ENCODE assay signal across 9 cellular contexts in genomic region chr11:111230122-111230465, GRCh38. TPM values are rescaled to one million over a fixed set of nuclear protein-coding genes. Genes with fewer than 3 reads are reported as not detected.
DNase-seq lines count a peak whose midpoint lies in the region; ATAC-seq and TF ChIP-seq lines count a peak whose summit lies in the region.
"Had no signal": no experiment of that assay in that cellular context is flagged by ENCODE, and none has a peak within 500 bp of the region (broad histone marks: within the 10 kb centered on the region; RNA-seq: fewer than 3 reads in every experiment).

No MANE protein-coding gene starts in this region.

- no peaks in the 10 kb centered on the region for H3K27me3 ChIP-seq in fibroblast of lung (ENCODE audit: control insufficient read depth, insufficient read depth, low read length)
- H3K27me3 ChIP-seq in tibial nerve, result no peaks in the 10 kb centered on the region

- H3K4me1 Mint-ChIP-seq in activated T-cell treated with anti-CD3 and anti-CD28 coated beads, Interleukin-2, amount 50 U/mL, for 4 hours (ENCODE audit: low read depth), result peaks cover 9% of the 10 kb centered on the region
- H3K4me1 Mint-ChIP-seq in CD14-positive monocyte, result peaks cover 20% of the 10 kb centered on the region

- H3K27ac Mint-ChIP-seq in CD14-positive monocyte, result no peak overlapping the region

- H3K27ac ChIP-seq in fibroblast of lung (ENCODE audit: insufficient read depth, low read length) (no peak overlapping the region), tibial nerve (peak overlapping the region in 1 of 4 donors; percentile 78)

- TF ChIP-seq POLR2A in tibial nerve (IDR thresholded peaks at IDR 0.05), result no peak

- peak overlapping the region; percentile 29 for H2AFZ ChIP-seq in fibroblast of lung (ENCODE audit: low read length)

- TF ChIP-seq CTCF in fibroblast of lung (conservative IDR thresholded peaks at IDR 0.05 in 1 of 2, IDR thresholded peaks at IDR 0.05 in 1 of 2; ENCODE audit: low read depth in 1 of 2, low read length in 2 of 2), result no peak
- TF ChIP-seq CTCF in tibial nerve (IDR thresholded peaks at IDR 0.05), result no peak
- TF ChIP-seq CTCF in CD14-positive monocyte (IDR thresholded peaks at IDR 0.05), result no peak

- H3K4me3 ChIP-seq in fibroblast of lung (replicated peaks in 1 of 4; ENCODE audit: control extremely low read depth in 1 of 4, insufficient read depth in 1 of 4, low read depth in 3 of 4, low read length in 4 of 4), result no peak overlapping the region
- H3K4me3 ChIP-seq in tibial nerve, result peak overlapping the region in 3 of 4 donors; percentile 32 to 58 (median 49)

- H3K36me3 ChIP-seq in fibroblast of lung (ENCODE audit: control insufficient read depth, insufficient read depth, low read length) (no peaks in the 10 kb centered on the region), tibial nerve (no peaks in the 10 kb centered on the region)

- peak; percentile 25 to 51 for ATAC-seq in activated T-cell treated with anti-CD3 and anti-CD28 coated beads, Interleukin-2, amount 50 U/mL, for 4 hours
- ATAC-seq in HG03469 (IDR thresholded peaks at IDR 0.05; ENCODE audit: unreplicated experiment), result peak; percentile 17

- peaks cover 22% of the 10 kb centered on the region for H3K27me3 Mint-ChIP-seq in activated T-cell treated with anti-CD3 and anti-CD28 coated beads, Interleukin-2, amount 50 U/mL, for 4 hours (ENCODE audit: low read depth)
- peaks cover 5 to 7% (median 7%) of the 10 kb centered on the region in 3 donors for H3K27me3 Mint-ChIP-seq in CD14-positive monocyte (ENCODE audit: low read depth in 3 of 3)

- no peak overlapping the region for H3K4me2 ChIP-seq in fibroblast of lung (ENCODE audit: extremely low read depth, insufficient read depth, low read length)

- WGBS in tibial nerve, 2 donors, result 51 to 53% methylated on average over 6 of the region's 6 CpGs

- no peak for TF ChIP-seq EP300 in tibial nerve (IDR thresholded peaks at IDR 0.05)

- no peaks in the 10 kb centered on the region for H4K20me1 ChIP-seq in fibroblast of lung (ENCODE audit: control insufficient read depth, extremely low read depth, insufficient read depth, low read length)

- no peaks in the 10 kb centered on the region for H3K79me2 ChIP-seq in fibroblast of lung (ENCODE audit: control insufficient read depth, insufficient read depth, low read length)

- H3K9me3 ChIP-seq in fibroblast of lung (ENCODE audit: control insufficient read depth, insufficient read depth, low read depth, low read length), result no peaks in the 10 kb centered on the region
- H3K9me3 ChIP-seq in tibial nerve, result peaks cover 0 to 3% (median 0%) of the 10 kb centered on the region in 4 donors

- no peak overlapping the region for H3K9ac ChIP-seq in fibroblast of lung (ENCODE audit: insufficient read depth, low read length)

- H3K4me3 Mint-ChIP-seq in activated T-cell treated with anti-CD3 and anti-CD28 coated beads, Interleukin-2, amount 50 U/mL, for 4 hours, result peak overlapping the region; percentile 64
- peak overlapping the region in 1 of 2 donors; percentile 72 for H3K4me3 Mint-ChIP-seq in CD14-positive monocyte

- no peaks in the 10 kb centered on the region for H3K36me3 Mint-ChIP-seq in activated T-cell treated with anti-CD3 and anti-CD28 coated beads, Interleukin-2, amount 50 U/mL, for 4 hours (ENCODE audit: insufficient read depth)
- no peaks in the 10 kb centered on the region for H3K36me3 Mint-ChIP-seq in CD14-positive monocyte

- no peaks in the 10 kb centered on the region for H3K9me3 Mint-ChIP-seq in activated T-cell treated with anti-CD3 and anti-CD28 coated beads, Interleukin-2, amount 50 U/mL, for 4 hours
- H3K9me3 Mint-ChIP-seq in CD14-positive monocyte, result peaks cover 0 to 3% (median under 1%) of the 10 kb centered on the region in 7 donors

- H3K4me1 ChIP-seq in fibroblast of lung (ENCODE audit: control insufficient read depth, extremely low read depth, insufficient read depth, low read length), result no peaks in the 10 kb centered on the region
- peaks cover 0 to 6% (median 0%) of the 10 kb centered on the region in 4 donors for H3K4me1 ChIP-seq in tibial nerve

- intact Hi-C loops in CD14-positive monocyte (cut with micrococcal nuclease), result loop anchor here (10.0 kb wide), 3 partner anchors 515 to 1025 kb away; partner anchors contain the start of gene ARHGAP20 (in 1 of the 2)

- no peak for DNase-seq in activated T-cell treated with anti-CD3 and anti-CD28 coated beads, Interleukin-2, amount 50 U/mL, for 4 hours
- DNase-seq in activated T-cell treated with anti-CD3 and anti-CD28 coated beads for 4 hours (no peak), fibroblast of lung (ENCODE audit: low read depth in 2 of 2) (no peak), tibial nerve (ENCODE audit: low spot score in 2 of 2) (no peak), CD14-positive monocyte (ENCODE audit: low spot score) (no peak), NCI-H345 (lab: John Stamatoyannopoulos, UW) (no peak), NCI-H2081 (lab: John Stamatoyannopoulos, UW) (no peak)

RNA-seq across cellular contexts. Expression of gene POU2AF2, which starts 15.4 kb away (rescaled TPM):
- not detected for total RNA-seq in activated T-cell treated with anti-CD3 and anti-CD28 coated beads, Interleukin-2, amount 50 U/mL, for 4 hours
- not detected in 2 replicates for total RNA-seq in fibroblast of lung
- not detected in 2 replicates for polyA plus RNA-seq in fibroblast of lung
- not detected in 2 replicates for polyA plus RNA-seq in fibroblast of lung (2012)
- polyA minus RNA-seq in fibroblast of lung (ENCODE audit: low replicate concordance), result not detected in 2 replicates
- 1 to 10 TPM in 3 of 4 donors, under 1 TPM in 1; 0.78 to 4.2 (median 2.0) TPM for total RNA-seq in tibial nerve
- polyA plus RNA-seq in CD14-positive monocyte, result not detected
- total RNA-seq: T-helper 2 cell treated with Interferon-gamma antibody and Interleukin-4, amounts not matched to agents 100 ng/mL and 5 ng/mL, for 36 hours had no signal

Comparison
In these comparisons a context has a peak if more than half of its experiments do, and no peak if none do; other contexts are left out.
1. H3K4me3 ChIP-seq: peak in tibial nerve (3 of 4); none in fibroblast of lung (0 of 4).